17 cellular contexts compared by ENCODE assay signal in the genomic region with DNA sequence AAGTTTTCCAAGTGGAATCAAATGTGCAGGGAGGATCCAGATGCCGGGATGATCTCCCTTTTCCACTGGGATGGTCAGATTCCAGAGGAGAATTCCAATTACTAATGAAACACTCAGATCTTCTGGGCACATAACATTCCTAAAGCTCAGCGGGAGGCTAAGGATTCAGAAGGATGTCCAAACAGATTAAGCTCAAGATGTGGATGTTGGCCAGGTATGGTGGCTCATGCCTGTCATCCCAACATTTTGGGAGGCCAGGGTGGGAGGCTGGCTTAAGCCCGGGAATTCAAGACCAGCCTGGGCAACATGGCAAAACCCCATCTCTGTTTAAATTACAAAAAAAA.
A peak's percentile ranks its signal among the peaks of the same experiment; 100 is the strongest.
DNase-seq lines count a peak whose midpoint lies in the region; ATAC-seq and TF ChIP-seq lines count a peak whose summit lies in the region.
"Had no signal": no experiment of that assay in that cellular context is flagged by ENCODE, and none has a peak within 500 bp of the region (broad histone marks: within the 10 kb centered on the region; RNA-seq: fewer than 3 reads in every experiment).

No MANE protein-coding gene starts in this region.

- no peak overlapping the region for H3K4me2 ChIP-seq in parathyroid adenoma (ENCODE audit: low read length)

- ATAC-seq in HG03442 (IDR thresholded peaks at IDR 0.05; ENCODE audit: unreplicated experiment), result no peak
- ATAC-seq: left lobe of liver, T-helper 17 cell had no signal

- in situ Hi-C loops in HAP-1 (cut with MboI; ENCODE audit: low sequenced_read_pairs), result no loop called here

- H3K27me3 ChIP-seq in ascending aorta (no peaks in the 10 kb centered on the region), parathyroid adenoma (ENCODE audit: control insufficient read depth, insufficient read depth, low read length) (no peaks in the 10 kb centered on the region), HAP-1 (ENCODE audit: low read depth) (no peaks in the 10 kb centered on the region), WERI-Rb-1 (ENCODE audit: insufficient read depth, low read depth, severe bottlenecking) (no peaks in the 10 kb centered on the region)
- H3K27me3 ChIP-seq: cardiac muscle cell had no signal

- H2AFZ ChIP-seq in parathyroid adenoma, result no peak overlapping the region

- H3K4me3 ChIP-seq in ascending aorta, result no peak overlapping the region
- no peak overlapping the region for H3K4me3 ChIP-seq in parathyroid adenoma (ENCODE audit: low read depth, low read length)
- no peak overlapping the region for H3K4me3 ChIP-seq in HAP-1
- no peak overlapping the region for H3K4me3 ChIP-seq in WERI-Rb-1 (ENCODE audit: low read depth, low read length)
- H3K4me3 ChIP-seq: cardiac muscle cell had no signal

- H3K4me1 ChIP-seq in ascending aorta (peaks cover 16 to 43% of the 10 kb centered on the region in 2 donors), parathyroid adenoma (peaks cover 70% of the 10 kb centered on the region), HAP-1 (peaks cover 3% of the 10 kb centered on the region)

- H3K36me3 ChIP-seq in ascending aorta (no peaks in the 10 kb centered on the region), parathyroid adenoma (ENCODE audit: control insufficient read depth, insufficient read depth, low read length) (no peaks in the 10 kb centered on the region), HAP-1 (replicated peaks) (no peaks in the 10 kb centered on the region), WERI-Rb-1 (no peaks in the 10 kb centered on the region)
- H3K36me3 ChIP-seq: cardiac muscle cell had no signal

- peak overlapping the region; percentile 69 to 71 for H3K27ac ChIP-seq in ascending aorta
- peak overlapping the region; percentile 76 for H3K27ac ChIP-seq in parathyroid adenoma
- no peak overlapping the region for H3K27ac ChIP-seq in WERI-Rb-1
- H3K27ac ChIP-seq: cardiac muscle cell had no signal

- no peak for TF ChIP-seq CTCF in ascending aorta (IDR thresholded peaks at IDR 0.05)
- TF ChIP-seq CTCF in parathyroid adenoma (IDR thresholded peaks at IDR 0.05), result no peak
- no peak for TF ChIP-seq CTCF in WERI-Rb-1 (IDR thresholded peaks at IDR 0.05; ENCODE audit: low read depth, low read length)

- no peaks in the 10 kb centered on the region for H3K9me3 ChIP-seq in ascending aorta
- no peaks in the 10 kb centered on the region for H3K9me3 ChIP-seq in parathyroid adenoma (ENCODE audit: control insufficient read depth, low read length)
- no peaks in the 10 kb centered on the region for H3K9me3 ChIP-seq in HAP-1
- no peaks in the 10 kb centered on the region for H3K9me3 ChIP-seq in WERI-Rb-1 (ENCODE audit: severe bottlenecking)

- intact Hi-C loops in ascending aorta (cut with DNase I), result no loop called here

- H3K79me2 ChIP-seq in parathyroid adenoma, result peaks cover 78% of the 10 kb centered on the region

- H3K9ac ChIP-seq in parathyroid adenoma, result no peak overlapping the region

- peak; percentile 58 for DNase-seq in A172 (ENCODE audit: low spot score)
- DNase-seq in GM03348 (ENCODE audit: low spot score), result peak; percentile 51
- DNase-seq in ascending aorta (ENCODE audit: low spot score in 2 of 2), result no peak
- no peak for DNase-seq in HAP-1 (ENCODE audit: low spot score in 2 of 2)
- no peak for DNase-seq in SIG-M5 treated with dmso at 0.1 percent for 504 hours (lab: John Stamatoyannopoulos, UW; ENCODE audit: unreplicated experiment)
- no peak for DNase-seq in WERI-Rb-1
- DNase-seq: activated CD4-positive, alpha-beta T cell treated with anti-CD3 and anti-CD28 coated beads, Interleukin-2, amount 10 ng/mL, durations not matched to agents 7 days and 5 days; activated effector memory CD4-positive, alpha-beta T cell treated with anti-CD3 and anti-CD28 coated beads, Interleukin-2, amount 50 U/mL, for 16 hours; hippocampal formation; NCI-H1092; NCI-H446; small intestine; T-helper 17 cell had no signal

Comparison
In these comparisons a context has a peak if more than half of its experiments do, and no peak if none do; other contexts are left out.
1. DNase-seq: peak in A172 (single experiment) and GM03348 (single experiment); none in ascending aorta (0 of 2), HAP-1 (0 of 2), SIG-M5 treated with dmso at 0.1 percent for 504 hours (single experiment) and WERI-Rb-1 (single experiment).